In genomic region chr7:100427762-100428198, GRCh38 we compare ENCODE assay signal across 8 cellular contexts. TPM values are rescaled to one million over a fixed set of nuclear protein-coding genes. Genes with fewer than 3 reads are reported as not detected.
DNase-seq lines count a peak whose midpoint lies in the region; ATAC-seq and TF ChIP-seq lines count a peak whose summit lies in the region.

No MANE protein-coding gene starts in this region.

- ATAC-seq in psoas muscle (no peak), GM18867 (IDR thresholded peaks at IDR 0.05; ENCODE audit: unreplicated experiment) (no peak)

- no peak for DNase-seq in GM12865 (ENCODE audit: low read depth)
- DNase-seq in WERI-Rb-1, result no peak
- DNase-seq in fibroblast of mammary gland (ENCODE audit: low read depth), result no peak
- DNase-seq in psoas muscle, result peak in 1 of 2 donors; percentile 59
- no peak for DNase-seq in GM19240 (ENCODE audit: insufficient read length, low spot score)
- DNase-seq in stimulated activated CD4-positive, alpha-beta T cell treated with anti-CD3 and anti-CD28 coated beads, Interleukin-2, amount 100 ng/mL, for 24 hours, result no peak
- no peak for DNase-seq in mesenteric fat pad (ENCODE audit: low spot score)

- H3K27ac ChIP-seq in WERI-Rb-1 (peak overlapping the region; percentile 98; the same call in 1 of the 2 replicates), psoas muscle (peak overlapping the region; percentile 100)

- H3K9me3 ChIP-seq in WERI-Rb-1 (ENCODE audit: severe bottlenecking) (no peaks in the 10 kb centered on the region), psoas muscle (no peaks in the 10 kb centered on the region)

- no peak for TF ChIP-seq CTCF in GM12865 (IDR thresholded peaks at IDR 0.05; ENCODE audit: insufficient read depth, low read depth, low read length, missing control alignments)
- no peak for TF ChIP-seq CTCF in WERI-Rb-1 (IDR thresholded peaks at IDR 0.05; ENCODE audit: low read depth, low read length)
- TF ChIP-seq CTCF in fibroblast of mammary gland (conservative IDR thresholded peaks at IDR 0.05; ENCODE audit: control insufficient read depth, insufficient read depth, low read depth, low read length), result no peak
- TF ChIP-seq CTCF in psoas muscle (IDR thresholded peaks at IDR 0.05), result no peak

- H3K4me1 ChIP-seq in psoas muscle, result peaks cover 22% of the 10 kb centered on the region

- H3K4me3 ChIP-seq in GM12865 (ENCODE audit: low read depth, low read length), result peak overlapping the region; percentile 42
- H3K4me3 ChIP-seq in WERI-Rb-1 (ENCODE audit: low read depth, low read length), result no peak overlapping the region
- H3K4me3 ChIP-seq in fibroblast of mammary gland (ENCODE audit: control insufficient read depth, low read depth, low read length), result peak overlapping the region; percentile 84
- peak overlapping the region; percentile 97 for H3K4me3 ChIP-seq in psoas muscle

- WGBS in psoas muscle, 3 donors, result 41 to 51% (median 47%) methylated on average over 16 of the region's 16 CpGs

- H3K36me3 ChIP-seq in WERI-Rb-1 (peaks cover 27% of the 10 kb centered on the region), psoas muscle (ENCODE audit: insufficient read depth in 1 of 2, low read depth in 1 of 2) (peaks cover 0 to 27% of the 10 kb centered on the region in 2 donors)

- intact Hi-C loops in psoas muscle (cut with DNase I), result no loop called here

- H3K27me3 ChIP-seq in WERI-Rb-1 (ENCODE audit: insufficient read depth, low read depth, severe bottlenecking) (no peaks in the 10 kb centered on the region), psoas muscle (ENCODE audit: insufficient read depth in 3 of 3, low read length in 2 of 3) (no peaks in the 10 kb centered on the region)

RNA-seq across cellular contexts. Expression of gene ZCWPW1, which starts 0.7 kb away (rescaled TPM):
- total RNA-seq in psoas muscle (1 to 10 TPM; 3.5 to 5.6 (median 3.7) TPM), mesenteric fat pad (3.2 TPM)
- polyA plus RNA-seq in psoas muscle, result 10 to 100 TPM in 1 of 3 donors, 1 to 10 TPM in 2; 5.5 to 13.2 (median 5.9) TPM

RNA-seq across cellular contexts. Expression of gene MEPCE, which starts 1.9 kb away (rescaled TPM):
- total RNA-seq in psoas muscle (10 to 100 TPM; 27.2 to 41.5 (median 36.9) TPM), mesenteric fat pad (25.9 TPM)
- 10 to 100 TPM; 28.7 to 40.5 (median 29.5) TPM for polyA plus RNA-seq in psoas muscle

RNA-seq across cellular contexts. Expression of gene PPP1R35, which starts 8.5 kb away (rescaled TPM):
- total RNA-seq in psoas muscle (10 to 100 TPM in 3 of 4 donors, 1 to 10 TPM in 1; 8.0 to 17.9 (median 13.0) TPM), mesenteric fat pad (24.8 TPM)
- 10 to 100 TPM in 2 of 3 donors, 1 to 10 TPM in 1; 9.8 to 22.4 (median 12.8) TPM for polyA plus RNA-seq in psoas muscle

RNA-seq across cellular contexts. Expression of gene SPACDR, which starts 36.3 kb away (rescaled TPM):
- not detected for total RNA-seq in psoas muscle
- polyA plus RNA-seq in psoas muscle, result under 1 TPM in 2 of 3 donors, not detected in 1; 0.17 to 0.25 TPM
- 0.96 TPM for total RNA-seq in mesenteric fat pad

RNA-seq across cellular contexts. Expression of gene TSC22D4, which starts 51.2 kb away (rescaled TPM):
- total RNA-seq in psoas muscle (10 to 100 TPM; 15.7 to 23.6 (median 17.6) TPM), mesenteric fat pad (42.4 TPM)
- polyA plus RNA-seq in psoas muscle, result 10 to 100 TPM; 16.4 to 24.8 (median 16.7) TPM
